8 cellular contexts compared by ENCODE assay signal in the genomic region with DNA sequence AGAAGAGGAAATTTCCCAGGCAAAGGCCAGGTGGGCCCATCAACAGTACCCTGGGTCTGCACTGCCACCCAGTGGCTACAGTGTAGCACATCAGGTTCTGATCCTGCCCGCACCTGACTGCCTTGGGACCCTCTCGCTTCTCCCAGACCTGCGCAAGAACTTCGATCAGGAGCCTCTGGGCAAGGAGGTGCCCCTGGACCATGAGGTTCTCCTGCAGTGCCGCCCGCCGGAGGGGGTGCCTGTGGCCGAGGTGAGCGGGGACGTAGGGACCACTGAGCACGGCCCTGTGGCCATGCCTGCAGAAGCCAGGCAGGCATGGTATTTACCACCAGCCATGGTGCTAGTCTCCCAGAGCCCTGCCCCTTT. TPM values are rescaled to one million over a fixed set of nuclear protein-coding genes. Genes with fewer than 3 reads are reported as not detected.
DNase-seq lines count a peak whose midpoint lies in the region; ATAC-seq and TF ChIP-seq lines count a peak whose summit lies in the region.

No MANE protein-coding gene starts in this region.

- H4K20me1 ChIP-seq in HCT116 (ENCODE audit: insufficient read depth): no peaks in the 10 kb centered on the region
- H4K20me1 ChIP-seq in SU-DHL-6 (ENCODE audit: low read depth, low read length): no peaks in the 10 kb centered on the region

- POLR2A ChIA-PET in HCT116 (lab: Charles Lee): no interaction called here

- H3K4me3 ChIP-seq in HCT116 (replicated peaks in 1 of 2; ENCODE audit: low read depth in 1 of 2, low read length in 2 of 2): no peak overlapping the region
- H3K4me3 ChIP-seq in SU-DHL-6 (ENCODE audit: insufficient read depth, low read length, poor library complexity, severe bottlenecking): no peak overlapping the region
- H3K4me3 ChIP-seq in lung: no peak overlapping the region
- no peak overlapping the region for H3K4me3 ChIP-seq in tibial artery

- ATAC-seq in HCT116 (peak; percentile 90), lung (ENCODE audit: insufficient read depth, low FRiP score) (peak; percentile 60), GM19467 (IDR thresholded peaks at IDR 0.05; ENCODE audit: unreplicated experiment) (no peak), GM19351 (IDR thresholded peaks at IDR 0.05; ENCODE audit: unreplicated experiment) (no peak)

- H3K4me3 Mint-ChIP-seq in chondrocyte (ENCODE audit: unreplicated experiment): no peak overlapping the region

- RAD21 ChIA-PET in HCT116 (lab: Charles Lee; ENCODE audit: low non-redundant PET in 1 of 2, low total read pairs in 2 of 2, uncharacterized antibody in 2 of 2, unreplicated experiment in 2 of 2): no interaction called here

- H3K36me3 Mint-ChIP-seq in chondrocyte (ENCODE audit: low read depth): peaks cover 31% of the 10 kb centered on the region

- peak; percentile 44 for DNase-seq in CD1c-positive myeloid dendritic cell (ENCODE audit: extremely low spot score)
- DNase-seq in HCT116 (ENCODE audit: low read depth, low spot score): no peak
- no peak for DNase-seq in chondrocyte (ENCODE audit: low spot score)
- no peak for DNase-seq in lung (ENCODE audit: low spot score)
- DNase-seq in tibial artery: no peak

- H3K27me3 ChIP-seq in HCT116 (ENCODE audit: insufficient read depth, low read length) (no peaks in the 10 kb centered on the region), SU-DHL-6 (ENCODE audit: low read length) (no peaks in the 10 kb centered on the region), lung (ENCODE audit: control insufficient read depth, insufficient read depth) (no peaks in the 10 kb centered on the region), tibial artery (no peaks in the 10 kb centered on the region)

- WGBS in lung, 2 donors: 66 to 72% methylated on average over 11 of the region's 11 CpGs

- no peaks in the 10 kb centered on the region for H3K9me2 ChIP-seq in HCT116 (ENCODE audit: insufficient read depth)
- no peaks in the 10 kb centered on the region for H3K9me2 ChIP-seq in SU-DHL-6 (replicated peaks; ENCODE audit: insufficient read depth, low read length)

- CTCF ChIA-PET in HCT116 (lab: Charles Lee): interaction anchor here (0.7 to 2.4 kb wide), 8 partner anchors 9 to 382 kb away, joined by 3 to 16 read pairs (median 5); no protein-coding TSS in a partner anchor

- no peaks in the 10 kb centered on the region for H3K27me3 Mint-ChIP-seq in chondrocyte (ENCODE audit: low read depth)

- H3K4me2 ChIP-seq in HCT116 (ENCODE audit: low read length) (no peak overlapping the region), SU-DHL-6 (ENCODE audit: low read depth, low read length, poor library complexity, severe bottlenecking) (no peak overlapping the region)

- no peaks in the 10 kb centered on the region for H3F3A ChIP-seq in SU-DHL-6 (ENCODE audit: insufficient read depth)

- H3K79me2 ChIP-seq in HCT116 (ENCODE audit: insufficient read depth, low read length) (no peaks in the 10 kb centered on the region), SU-DHL-6 (ENCODE audit: insufficient read depth, low read length) (no peaks in the 10 kb centered on the region)

- H3K9me3 ChIP-seq in HCT116 (ENCODE audit: control insufficient read depth in 1 of 2, insufficient read depth in 1 of 2, low read depth in 1 of 2, low read length in 2 of 2): no peaks in the 10 kb centered on the region
- no peaks in the 10 kb centered on the region for H3K9me3 ChIP-seq in SU-DHL-6 (ENCODE audit: insufficient read depth, low read length)
- H3K9me3 ChIP-seq in lung (ENCODE audit: control insufficient read depth in 2 of 2, insufficient read depth in 1 of 2, low read length in 1 of 2): no peaks in the 10 kb centered on the region
- H3K9me3 ChIP-seq in tibial artery: no peaks in the 10 kb centered on the region

- intact Hi-C loops in HCT116 (cut with micrococcal nuclease): loop anchor here (1.0 to 2.0 kb wide), 2 partner anchors 360 to 382 kb away; no protein-coding TSS in a partner anchor
- intact Hi-C loops in tibial artery (cut with DNase I; ENCODE audit: low total_unique reads): loop anchor here (2.0 kb wide), 1 partner anchor 360 kb away; no protein-coding TSS in a partner anchor

- H3K9ac ChIP-seq in HCT116 (ENCODE audit: low read length) (no peak overlapping the region), SU-DHL-6 (ENCODE audit: low read length) (no peak overlapping the region)

- TF ChIP-seq RAD21 in HCT116 (IDR thresholded peaks at IDR 0.05; ENCODE audit: low read depth): peak; percentile 87

- no peaks in the 10 kb centered on the region for H3K4me1 Mint-ChIP-seq in chondrocyte (ENCODE audit: low read depth)

- H3K9me3 Mint-ChIP-seq in chondrocyte (ENCODE audit: low read depth): no peaks in the 10 kb centered on the region

- H2AFZ ChIP-seq in HCT116 (ENCODE audit: low read depth, low read length, poor library complexity, severe bottlenecking) (no peak overlapping the region), SU-DHL-6 (ENCODE audit: low read depth, low read length, severe bottlenecking) (no peak overlapping the region)

- no peak overlapping the region for H3K27ac ChIP-seq in HCT116 (ENCODE audit: low read depth, low read length)
- H3K27ac ChIP-seq in SU-DHL-6 (ENCODE audit: low read depth, low read length): no peak overlapping the region
- H3K27ac ChIP-seq in lung (ENCODE audit: low read depth in 1 of 2, low read length in 1 of 2): no peak overlapping the region
- no peak overlapping the region for H3K27ac ChIP-seq in tibial artery

- BruUV-seq in HCT116 (replicated peaks; lab: Mats Ljungman, UMichigan): no TSS peak

- TF ChIP-seq CTCF in HCT116 (IDR thresholded peaks at IDR 0.05 in 2 of 3, conservative IDR thresholded peaks at IDR 0.05 in 1 of 3; ENCODE audit: borderline replicate concordance in 1 of 3, insufficient read depth in 1 of 3, low read depth in 2 of 3, low read length in 2 of 3) (peak; percentile 69 to 81 (median 73)), SU-DHL-6 (IDR thresholded peaks at IDR 0.05; ENCODE audit: insufficient read depth, low read length, poor library complexity, severe bottlenecking) (peak; percentile 63), chondrocyte (IDR thresholded peaks at IDR 0.05) (peak; percentile 94), lung (IDR thresholded peaks at IDR 0.05; ENCODE audit: control extremely low read depth, extremely low read depth) (peak; percentile 48), tibial artery (IDR thresholded peaks at IDR 0.05) (peak; percentile 74 to 81)

- H3K36me3 ChIP-seq in HCT116 (ENCODE audit: control insufficient read depth in 1 of 2, insufficient read depth in 2 of 2, low read length in 2 of 2): peaks cover 0 to 6% of the 10 kb centered on the region in 2 experiments; a peak in 1 of 4 replicates
- H3K36me3 ChIP-seq in SU-DHL-6 (ENCODE audit: low read length): no peaks in the 10 kb centered on the region
- peaks cover 0 to 9% of the 10 kb centered on the region in 2 donors for H3K36me3 ChIP-seq in lung (ENCODE audit: control insufficient read depth in 2 of 2, insufficient read depth in 2 of 2, low read length in 2 of 2)
- H3K36me3 ChIP-seq in tibial artery: peaks cover 0 to 46% (median 17%) of the 10 kb centered on the region in 3 donors

- H3K4me1 ChIP-seq in HCT116 (ENCODE audit: control insufficient read depth in 1 of 2, insufficient read depth in 2 of 2, low read length in 2 of 2) (no peaks in the 10 kb centered on the region), lung (ENCODE audit: control insufficient read depth in 2 of 2, insufficient read depth in 2 of 2, low read length in 2 of 2) (no peaks in the 10 kb centered on the region), tibial artery (no peaks in the 10 kb centered on the region)

- TF ChIP-seq POLR2A in HCT116 (IDR thresholded peaks at IDR 0.05; ENCODE audit: borderline replicate concordance, extremely low read depth, insufficient read depth, insufficient read length): no peak

- no peak overlapping the region for H3K27ac Mint-ChIP-seq in chondrocyte (ENCODE audit: unreplicated experiment)

TF ChIP-seq in HCT116, 20 proteins besides CTCF, POLR2A, EP300 and RAD21:
- TF ChIP-seq CEBPB (IDR thresholded peaks at IDR 0.05; ENCODE audit: low read depth) (no peak), JUND (IDR thresholded peaks at IDR 0.05) (no peak), EGR1 (IDR thresholded peaks at IDR 0.05; ENCODE audit: low read depth) (no peak), FOSL1 (IDR thresholded peaks at IDR 0.05; ENCODE audit: low read depth) (no peak), ZNF274 (IDR thresholded peaks at IDR 0.05; ENCODE audit: low read depth, low read length) (no peak), TCF7L2 (IDR thresholded peaks at IDR 0.05; ENCODE audit: borderline replicate concordance, extremely low read depth, insufficient read depth, insufficient read length) (no peak), POLR2AphosphoS5 (IDR thresholded peaks at IDR 0.05; ENCODE audit: low read depth, low read length) (no peak), SRF (IDR thresholded peaks at IDR 0.05; ENCODE audit: low read depth) (no peak), SP1 (IDR thresholded peaks at IDR 0.05; ENCODE audit: low read depth) (no peak), ELF1 (IDR thresholded peaks at IDR 0.05; ENCODE audit: borderline replicate concordance, low read depth) (no peak), EZH2 (IDR thresholded peaks at IDR 0.05) (no peak)
- TF ChIP-seq, protein P1, sequence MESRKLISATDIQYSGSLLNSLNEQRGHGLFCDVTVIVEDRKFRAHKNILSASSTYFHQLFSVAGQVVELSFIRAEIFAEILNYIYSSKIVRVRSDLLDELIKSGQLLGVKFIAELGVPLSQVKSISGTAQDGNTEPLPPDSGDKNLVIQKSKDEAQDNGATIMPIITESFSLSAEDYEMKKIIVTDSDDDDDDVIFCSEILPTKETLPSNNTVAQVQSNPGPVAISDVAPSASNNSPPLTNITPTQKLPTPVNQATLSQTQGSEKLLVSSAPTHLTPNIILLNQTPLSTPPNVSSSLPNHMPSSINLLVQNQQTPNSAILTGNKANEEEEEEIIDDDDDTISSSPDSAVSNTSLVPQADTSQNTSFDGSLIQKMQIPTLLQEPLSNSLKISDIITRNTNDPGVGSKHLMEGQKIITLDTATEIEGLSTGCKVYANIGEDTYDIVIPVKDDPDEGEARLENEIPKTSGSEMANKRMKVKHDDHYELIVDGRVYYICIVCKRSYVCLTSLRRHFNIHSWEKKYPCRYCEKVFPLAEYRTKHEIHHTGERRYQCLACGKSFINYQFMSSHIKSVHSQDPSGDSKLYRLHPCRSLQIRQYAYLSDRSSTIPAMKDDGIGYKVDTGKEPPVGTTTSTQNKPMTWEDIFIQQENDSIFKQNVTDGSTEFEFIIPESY (IDR thresholded peaks at IDR 0.05; ENCODE audit: extremely low read depth, insufficient replicate concordance, low read length): no peak
- TF ChIP-seq, protein P2, sequence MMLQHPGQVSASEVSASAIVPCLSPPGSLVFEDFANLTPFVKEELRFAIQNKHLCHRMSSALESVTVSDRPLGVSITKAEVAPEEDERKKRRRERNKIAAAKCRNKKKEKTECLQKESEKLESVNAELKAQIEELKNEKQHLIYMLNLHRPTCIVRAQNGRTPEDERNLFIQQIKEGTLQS (IDR thresholded peaks at IDR 0.05): no peak
TF ChIP-seq in HCT116: peak in this region for 0.

RNA-seq across cellular contexts. Expression of a gene that starts 33.9 kb away (rescaled TPM):
- total RNA-seq in HCT116 (2021; ENCODE audit: unreplicated experiment) (5.9 TPM), chondrocyte (2.4 to 3.8 TPM (median 2.7 TPM) in 3 replicates), lung (1 to 10 TPM; 4.9 to 9.6 TPM)
- polyA plus RNA-seq in HCT116 (2012): 5.5 and 6.5 TPM in 2 replicates
- 1 to 10 TPM; 5.1 to 5.7 TPM for polyA plus RNA-seq in lung

Comparison
In these comparisons a context has a peak if more than half of its experiments do, and no peak if none do; other contexts are left out.
1. ATAC-seq: peak in HCT116 (single experiment) and lung (single experiment); none in GM19467 (single experiment) and GM19351 (single experiment).
2. Peak in every context shown above with its lines, with median percentiles within 50 percentile points of each other: CTCF ChIP-seq.